14 cellular contexts compared by ENCODE assay signal in the genomic region with DNA sequence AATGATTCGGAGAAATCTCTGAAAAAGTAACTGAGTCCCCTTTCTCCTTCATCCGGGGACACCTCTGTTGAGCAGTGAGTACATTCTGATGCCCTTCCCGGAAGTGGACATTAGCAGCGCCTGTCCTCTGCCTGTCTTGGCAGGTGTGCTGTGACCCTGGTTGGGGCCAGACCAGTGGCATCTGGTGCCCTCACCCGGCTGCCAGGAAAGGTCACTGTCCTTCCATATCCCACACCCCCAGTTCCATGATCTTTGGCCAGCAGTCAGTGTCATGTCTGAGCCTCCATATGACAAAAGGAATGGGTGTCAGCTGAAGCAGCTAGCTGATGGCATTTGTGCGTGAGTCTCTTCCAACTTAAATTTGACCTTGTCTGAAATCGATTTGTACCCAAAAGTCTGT.
DNase-seq lines count a peak whose midpoint lies in the region; ATAC-seq and TF ChIP-seq lines count a peak whose summit lies in the region.
"Had no signal": no experiment of that assay in that cellular context is flagged by ENCODE, and none has a peak within 500 bp of the region (broad histone marks: within the 10 kb centered on the region; RNA-seq: fewer than 3 reads in every experiment).

No MANE protein-coding gene starts in this region.

- peaks cover 32% of the 10 kb centered on the region for H3K36me3 Mint-ChIP-seq in activated T-helper 1 cell treated with anti-CD3 and anti-CD28 coated beads, Interleukin-12 subunit alpha, Interleukin-12 subunit beta, Interleukin-2, Interleukin-4 antibody, amounts not matched to agents 30 ng/mL and 10 ng/mL and 1 ng/mL, durations not matched to agents 14 hours and 24 hours and 36 hours (ENCODE audit: low read depth)

- H3K27ac ChIP-seq in left ventricle myocardium inferior (replicated peaks), result no peak overlapping the region
- peak overlapping the region; percentile 3 for H3K27ac ChIP-seq in upper lobe of right lung
- H3K27ac ChIP-seq: thyroid gland had no signal

- no peak for DNase-seq in Right ventricle myocardium superior
- DNase-seq in left ventricle myocardium inferior, result no peak
- no peak for DNase-seq in activated T-helper 1 cell treated with anti-CD3 and anti-CD28 coated beads, Interleukin-12 subunit alpha, Interleukin-12 subunit beta, Interleukin-2, Interleukin-4 antibody, amounts not matched to agents 30 ng/mL and 10 ng/mL and 1 ng/mL, durations not matched to agents 14 hours and 24 hours and 36 hours (ENCODE audit: low spot score)
- DNase-seq in mesenteric fat pad (ENCODE audit: low spot score), result peak; percentile 28
- no peak for DNase-seq in upper lobe of right lung
- no peak for DNase-seq in NCI-H2196 treated with DMSO at 0.1 percent for 48 hours (lab: John Stamatoyannopoulos, UW; ENCODE audit: unreplicated experiment)
- DNase-seq in stimulated activated CD4-positive, alpha-beta T cell treated with anti-CD3 and anti-CD28 coated beads, Interleukin-2, amount 100 ng/mL, for 24 hours, result no peak
- no peak for DNase-seq in NCI-H2107 treated with DMSO at 0.1 percent for 48 hours (lab: John Stamatoyannopoulos, UW; ENCODE audit: unreplicated experiment)
- DNase-seq: activated CD4-positive, CD25-positive, alpha-beta regulatory T cell; DMS53; effector CD4-positive, alpha-beta T cell; hippocampal formation had no signal

- no peaks in the 10 kb centered on the region for H3K27me3 Mint-ChIP-seq in activated T-helper 1 cell treated with anti-CD3 and anti-CD28 coated beads, Interleukin-12 subunit alpha, Interleukin-12 subunit beta, Interleukin-2, Interleukin-4 antibody, amounts not matched to agents 30 ng/mL and 10 ng/mL and 1 ng/mL, durations not matched to agents 14 hours and 24 hours and 36 hours (ENCODE audit: insufficient read depth)
- H3K27me3 Mint-ChIP-seq: progenitor cell of endocrine pancreas had no signal

- intact Hi-C loops in Right ventricle myocardium superior (cut with DNase I) (no loop called here), left ventricle myocardium inferior (cut with micrococcal nuclease) (no loop called here), upper lobe of right lung (cut with DNase I) (no loop called here)
- intact Hi-C loops in activated T-helper 1 cell treated with anti-CD3 and anti-CD28 coated beads, Interleukin-12 subunit alpha, Interleukin-12 subunit beta, Interleukin-2, Interleukin-4 antibody, amounts not matched to agents 30 ng/mL and 10 ng/mL and 1 ng/mL, durations not matched to agents 14 hours and 24 hours and 36 hours (cut with micrococcal nuclease), result loop anchor here (1.0 to 5.0 kb wide), 5 partner anchors 10 to 126 kb away; no protein-coding TSS in a partner anchor

- peaks cover 57% of the 10 kb centered on the region for H3K4me1 ChIP-seq in left ventricle myocardium inferior
- peaks cover 32% of the 10 kb centered on the region for H3K4me1 ChIP-seq in upper lobe of right lung

- H3K9me3 ChIP-seq in left ventricle myocardium inferior (replicated peaks) (no peaks in the 10 kb centered on the region), upper lobe of right lung (no peaks in the 10 kb centered on the region)
- H3K9me3 ChIP-seq: thyroid gland had no signal

- no peak overlapping the region for H3K4me3 Mint-ChIP-seq in activated T-helper 1 cell treated with anti-CD3 and anti-CD28 coated beads, Interleukin-12 subunit alpha, Interleukin-12 subunit beta, Interleukin-2, Interleukin-4 antibody, amounts not matched to agents 30 ng/mL and 10 ng/mL and 1 ng/mL, durations not matched to agents 14 hours and 24 hours and 36 hours

- H3K27ac Mint-ChIP-seq in activated T-helper 1 cell treated with anti-CD3 and anti-CD28 coated beads, Interleukin-12 subunit alpha, Interleukin-12 subunit beta, Interleukin-2, Interleukin-4 antibody, amounts not matched to agents 30 ng/mL and 10 ng/mL and 1 ng/mL, durations not matched to agents 14 hours and 24 hours and 36 hours, result peak overlapping the region; percentile 89

- no peak overlapping the region for H3K4me3 ChIP-seq in left ventricle myocardium inferior
- no peak overlapping the region for H3K4me3 ChIP-seq in upper lobe of right lung
- H3K4me3 ChIP-seq: thyroid gland had no signal

- no peaks in the 10 kb centered on the region for H3K27me3 ChIP-seq in left ventricle myocardium inferior (ENCODE audit: low read depth)
- H3K27me3 ChIP-seq in upper lobe of right lung, result no peaks in the 10 kb centered on the region
- H3K27me3 ChIP-seq: thyroid gland had no signal

- peaks cover 84% of the 10 kb centered on the region for H3K4me1 Mint-ChIP-seq in activated T-helper 1 cell treated with anti-CD3 and anti-CD28 coated beads, Interleukin-12 subunit alpha, Interleukin-12 subunit beta, Interleukin-2, Interleukin-4 antibody, amounts not matched to agents 30 ng/mL and 10 ng/mL and 1 ng/mL, durations not matched to agents 14 hours and 24 hours and 36 hours (ENCODE audit: low read depth)

- H3K36me3 ChIP-seq in left ventricle myocardium inferior, result no peaks in the 10 kb centered on the region
- H3K36me3 ChIP-seq in upper lobe of right lung, result no peaks in the 10 kb centered on the region
- H3K36me3 ChIP-seq: thyroid gland had no signal

- ATAC-seq in Right ventricle myocardium superior (ENCODE audit: poor library complexity), result peak; percentile 32
- no peak for ATAC-seq in upper lobe of right lung

- no peaks in the 10 kb centered on the region for H3K9me3 Mint-ChIP-seq in activated T-helper 1 cell treated with anti-CD3 and anti-CD28 coated beads, Interleukin-12 subunit alpha, Interleukin-12 subunit beta, Interleukin-2, Interleukin-4 antibody, amounts not matched to agents 30 ng/mL and 10 ng/mL and 1 ng/mL, durations not matched to agents 14 hours and 24 hours and 36 hours

- TF ChIP-seq CTCF in left ventricle myocardium inferior (IDR thresholded peaks at IDR 0.05; ENCODE audit: borderline replicate concordance) (no peak), upper lobe of right lung (IDR thresholded peaks at IDR 0.05) (no peak)
